In the genomic region with DNA sequence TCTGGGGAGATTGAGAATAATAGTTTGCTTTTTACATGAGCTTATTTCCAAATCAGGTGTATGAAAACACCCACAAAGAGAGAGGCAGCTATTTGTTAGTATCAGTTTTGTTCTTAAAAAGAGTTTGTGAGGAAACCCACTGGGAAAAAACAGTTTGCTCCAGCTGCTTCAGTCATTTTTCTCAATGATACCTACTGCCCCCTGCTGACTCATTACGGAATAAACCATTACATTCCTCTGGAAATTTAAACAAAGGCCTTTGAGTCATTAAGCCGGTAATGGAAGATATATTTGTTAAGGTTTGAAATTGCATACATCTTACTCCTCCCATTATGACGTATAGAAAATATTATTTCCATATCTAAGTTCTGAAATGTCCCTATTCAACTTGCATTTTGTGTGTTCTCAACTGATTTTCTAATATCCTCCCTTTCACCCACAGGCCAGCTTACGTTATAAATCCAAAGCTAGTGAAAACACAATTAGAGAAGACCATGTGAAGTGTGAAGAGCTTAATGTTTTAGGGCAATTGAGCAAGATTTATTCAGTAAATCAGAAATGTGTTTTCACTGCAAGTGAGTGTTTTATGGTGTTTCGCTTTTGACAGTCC, we compare ENCODE assay signal across 9 cellular contexts.
DNase-seq lines count a peak whose midpoint lies in the region; ATAC-seq and TF ChIP-seq lines count a peak whose summit lies in the region.
"Had no signal": no experiment of that assay in that cellular context is flagged by ENCODE, and none has a peak within 500 bp of the region (broad histone marks: within the 10 kb centered on the region; RNA-seq: fewer than 3 reads in every experiment).

No MANE protein-coding gene starts in this region.

- H3K27me3 ChIP-seq in heart left ventricle (no peaks in the 10 kb centered on the region), Loucy (ENCODE audit: insufficient read depth, low read length, poor library complexity, severe bottlenecking) (no peaks in the 10 kb centered on the region), SK-N-SH (ENCODE audit: insufficient read depth) (no peaks in the 10 kb centered on the region), testis (no peaks in the 10 kb centered on the region)

- H4K20me1 ChIP-seq in Loucy (ENCODE audit: insufficient read depth, low read length, poor library complexity, severe bottlenecking) (no peaks in the 10 kb centered on the region), SK-N-SH (ENCODE audit: insufficient read depth) (no peaks in the 10 kb centered on the region)

- no peak overlapping the region for H3K27ac ChIP-seq in heart left ventricle
- H3K27ac ChIP-seq in SK-N-SH (ENCODE audit: low read depth in 2 of 2, low read length in 1 of 2): no peak overlapping the region
- no peak overlapping the region for H3K27ac ChIP-seq in testis

- TF ChIP-seq RAD21 in SK-N-SH (IDR thresholded peaks at IDR 0.05; ENCODE audit: low read length): peak; percentile 75

- no peak for DNase-seq in heart left ventricle
- DNase-seq in left ventricle myocardium superior: no peak
- peak; percentile 1 for DNase-seq in SK-N-SH
- peak; percentile 66 for DNase-seq in globus pallidus (ENCODE audit: low spot score)
- DNase-seq in testis: peak; percentile 32
- no peak for DNase-seq in activated CD4-positive, alpha-beta T cell treated with anti-CD3 and anti-CD28 coated beads, Interleukin-2, amount 10 ng/mL, durations not matched to agents 24 days and 14 days

- H3K4me3 Mint-ChIP-seq in activated CD4-positive, alpha-beta T cell treated with anti-CD3 and anti-CD28 coated beads, Interleukin-2, amount 10 ng/mL, durations not matched to agents 24 days and 14 days: no peak overlapping the region
- H3K4me3 Mint-ChIP-seq: central memory CD8-positive, alpha-beta T cell had no signal

- TF ChIP-seq POLR2A in heart left ventricle (IDR thresholded peaks at IDR 0.05) (no peak), testis (IDR thresholded peaks at IDR 0.05) (no peak)

- WGBS in heart left ventricle, 4 donors: 40 to 45% (median 44%) methylated on average over 5 of the region's 5 CpGs
- 45% methylated on average over 5 of the region's 5 CpGs for WGBS in SK-N-SH (ENCODE audit: low lambda C conversion rate)
- WGBS in testis, 2 donors: 32% methylated on average over 5 of the region's 5 CpGs

- CTCF ChIA-PET in SK-N-SH (lab: Yijun Ruan, JAX): interaction anchor here (0.6 to 4.3 kb wide), 40 partner anchors 8 to 690 kb away, joined by 3 to 73 read pairs (median 4); no protein-coding TSS in a partner anchor

- POLR2A ChIA-PET in SK-N-SH (lab: Yijun Ruan, JAX): no interaction called here

- H3K9ac ChIP-seq in Loucy (ENCODE audit: low read depth, low read length, poor library complexity, severe bottlenecking) (no peak overlapping the region), SK-N-SH (no peak overlapping the region)

- H3K9me3 ChIP-seq in heart left ventricle (peaks cover 0 to 6% (median 0%) of the 10 kb centered on the region in 12 donors), Loucy (ENCODE audit: insufficient read depth, low read depth, low read length) (no peaks in the 10 kb centered on the region), SK-N-SH (no peaks in the 10 kb centered on the region), testis (no peaks in the 10 kb centered on the region)

- H3F3A ChIP-seq in Loucy (ENCODE audit: low read depth) (no peaks in the 10 kb centered on the region), SK-N-SH (replicated peaks; ENCODE audit: insufficient read depth) (no peaks in the 10 kb centered on the region)

- H3K36me3 ChIP-seq in heart left ventricle (no peaks in the 10 kb centered on the region), Loucy (ENCODE audit: insufficient read depth, low read length) (no peaks in the 10 kb centered on the region), SK-N-SH (replicated peaks in 1 of 2; ENCODE audit: control insufficient read depth in 1 of 2, insufficient read depth in 2 of 2, low read length in 1 of 2) (no peaks in the 10 kb centered on the region), testis (ENCODE audit: low read depth, missing control alignments) (no peaks in the 10 kb centered on the region)

- H3K4me1 Mint-ChIP-seq in activated CD4-positive, alpha-beta T cell treated with anti-CD3 and anti-CD28 coated beads, Interleukin-2, amount 10 ng/mL, durations not matched to agents 24 days and 14 days: no peaks in the 10 kb centered on the region
- H3K4me1 Mint-ChIP-seq: central memory CD8-positive, alpha-beta T cell had no signal

- H3K27me3 Mint-ChIP-seq in activated CD4-positive, alpha-beta T cell treated with anti-CD3 and anti-CD28 coated beads, Interleukin-2, amount 10 ng/mL, durations not matched to agents 24 days and 14 days: no peaks in the 10 kb centered on the region
- H3K27me3 Mint-ChIP-seq: central memory CD8-positive, alpha-beta T cell had no signal

- 0 out of 2 replicates have a peak overlapping the region, but pooled peaks have one; percentile 7 for H2AFZ ChIP-seq in Loucy (ENCODE audit: low read length)
- no peak overlapping the region for H2AFZ ChIP-seq in SK-N-SH (ENCODE audit: low read depth)

- H3K4me1 ChIP-seq in heart left ventricle (no peaks in the 10 kb centered on the region), Loucy (ENCODE audit: insufficient read depth, low read length, poor library complexity, severe bottlenecking) (no peaks in the 10 kb centered on the region), SK-N-SH (ENCODE audit: control insufficient read depth in 1 of 2, insufficient read depth in 2 of 2, low read depth in 1 of 2, low read length in 1 of 2) (no peaks in the 10 kb centered on the region; a peak in 1 of 4 replicates), testis (no peaks in the 10 kb centered on the region)

- H3K27ac Mint-ChIP-seq in activated CD4-positive, alpha-beta T cell treated with anti-CD3 and anti-CD28 coated beads, Interleukin-2, amount 10 ng/mL, durations not matched to agents 24 days and 14 days: no peak overlapping the region

- H3K9me3 Mint-ChIP-seq in activated CD4-positive, alpha-beta T cell treated with anti-CD3 and anti-CD28 coated beads, Interleukin-2, amount 10 ng/mL, durations not matched to agents 24 days and 14 days: no peaks in the 10 kb centered on the region
- H3K9me3 Mint-ChIP-seq: central memory CD8-positive, alpha-beta T cell had no signal

- no peaks in the 10 kb centered on the region for H3K9me2 ChIP-seq in Loucy (replicated peaks; ENCODE audit: low read depth, low read length)
- no peaks in the 10 kb centered on the region for H3K9me2 ChIP-seq in SK-N-SH

- TF ChIP-seq CTCF in heart left ventricle (IDR thresholded peaks at IDR 0.05) (peak; percentile 32 to 65 (median 51)), Loucy (conservative IDR thresholded peaks at IDR 0.05; ENCODE audit: low read length) (peak; percentile 82), SK-N-SH (IDR thresholded peaks at IDR 0.05) (peak; percentile 83), testis (IDR thresholded peaks at IDR 0.05) (peak; percentile 35 to 50 (median 44))

- H3K4me2 ChIP-seq in Loucy (ENCODE audit: low read depth, low read length, poor library complexity, severe bottlenecking) (no peak overlapping the region), SK-N-SH (no peak overlapping the region)

- no peak for TF ChIP-seq EP300 in SK-N-SH (IDR thresholded peaks at IDR 0.05; ENCODE audit: borderline replicate concordance in 1 of 2, low read depth in 1 of 2, low read length in 1 of 2)

- no peak for ATAC-seq in heart left ventricle
- no peak for ATAC-seq in left ventricle myocardium superior
- ATAC-seq in GM18861 (IDR thresholded peaks at IDR 0.05; ENCODE audit: unreplicated experiment): no peak

- no peaks in the 10 kb centered on the region for H3K79me2 ChIP-seq in Loucy (ENCODE audit: insufficient read depth, low read length)
- H3K79me2 ChIP-seq in SK-N-SH (ENCODE audit: insufficient read depth): no peaks in the 10 kb centered on the region

- H3K36me3 Mint-ChIP-seq in activated CD4-positive, alpha-beta T cell treated with anti-CD3 and anti-CD28 coated beads, Interleukin-2, amount 10 ng/mL, durations not matched to agents 24 days and 14 days (ENCODE audit: low read depth): no peaks in the 10 kb centered on the region

- H3K4me3 ChIP-seq in heart left ventricle: no peak overlapping the region
- no peak overlapping the region for H3K4me3 ChIP-seq in Loucy (ENCODE audit: low read length, poor library complexity, severe bottlenecking)
- no peak overlapping the region for H3K4me3 ChIP-seq in SK-N-SH (ENCODE audit: low read depth in 2 of 2, low read length in 1 of 2)
- H3K4me3 ChIP-seq in testis: no peak overlapping the region

- intact Hi-C loops in heart left ventricle (cut with DNase I) (loop anchor here in 5 of 10 donors (5.0 to 10.0 kb wide), 4 partner anchors 406 to 666 kb away; no protein-coding TSS in a partner anchor), left ventricle myocardium superior (cut with micrococcal nuclease) (no loop called here), testis (cut with DNase I; ENCODE audit: low total_unique reads) (no loop called here)
- intact Hi-C loops in activated CD4-positive, alpha-beta T cell treated with anti-CD3 and anti-CD28 coated beads, Interleukin-2, amount 10 ng/mL, durations not matched to agents 24 days and 14 days (cut with micrococcal nuclease): loop anchor here (10.0 kb wide), 1 partner anchor 406 kb away; no protein-coding TSS in a partner anchor

TF ChIP-seq in SK-N-SH, 30 proteins besides CTCF, POLR2A, EP300 and RAD21:
- TF ChIP-seq TAF1 (IDR thresholded peaks at IDR 0.05; ENCODE audit: borderline replicate concordance, low read depth, low read length) (no peak), CHD2 (IDR thresholded peaks at IDR 0.05; ENCODE audit: low read length, partially characterized antibody) (no peak), YY1 (IDR thresholded peaks at IDR 0.05; ENCODE audit: low read depth) (no peak), SMC3 (IDR thresholded peaks at IDR 0.05; ENCODE audit: low read depth, low read length) (peak; percentile 60)

Comparison
In these comparisons a context has a peak if more than half of its experiments do, and no peak if none do; other contexts are left out.
1. DNase-seq: peak in SK-N-SH (single experiment), globus pallidus (single experiment) and testis (single experiment); none in heart left ventricle (0 of 5), left ventricle myocardium superior (single experiment) and activated CD4-positive, alpha-beta T cell treated with anti-CD3 and anti-CD28 coated beads, Interleukin-2, amount 10 ng/mL, durations not matched to agents 24 days and 14 days (single experiment).
2. Peak in every context shown above with its lines, with median percentiles within 50 percentile points of each other: CTCF ChIP-seq.